8 cellular contexts compared by ENCODE assay signal in genomic region chr1:145997156-145998023, GRCh38. TPM values are rescaled to one million over a fixed set of nuclear protein-coding genes. Genes with fewer than 3 reads are reported as not detected.
A peak's percentile ranks its signal among the peaks of the same experiment; 100 is the strongest.
DNase-seq lines count a peak whose midpoint lies in the region; ATAC-seq and TF ChIP-seq lines count a peak whose summit lies in the region.

No MANE protein-coding gene starts in this region.

- TF ChIP-seq CTCF in HEK293 (tag by site-specific recombination; IDR thresholded peaks at IDR 0.05) (no peak), cardiac muscle cell (IDR thresholded peaks at IDR 0.05; ENCODE audit: low read depth, low read length) (no peak), retinal pigment epithelial cell (conservative IDR thresholded peaks at IDR 0.05; ENCODE audit: low read depth, low read length) (no peak)

- H3K9me3 ChIP-seq in HEK293 (ENCODE audit: control insufficient read depth, insufficient read depth, low read depth, low read length) (no peaks in the 10 kb centered on the region), NT2/D1 (ENCODE audit: insufficient read depth, low read length) (no peaks in the 10 kb centered on the region), cardiac muscle cell (ENCODE audit: low read depth) (no peaks in the 10 kb centered on the region)

- H3K4me1 ChIP-seq in HEK293 (ENCODE audit: control insufficient read depth, insufficient read depth, low read length) (peaks cover 12% of the 10 kb centered on the region), NT2/D1 (ENCODE audit: insufficient read depth, insufficient read length) (no peaks in the 10 kb centered on the region), cardiac muscle cell (ENCODE audit: low read depth) (peaks cover 36% of the 10 kb centered on the region)

- H3K4me3 ChIP-seq in GM08714 (ENCODE audit: low read length) (peak overlapping the region; percentile 100), HEK293 (ENCODE audit: low read depth, low read length) (peak overlapping the region; percentile 85), NT2/D1 (ENCODE audit: insufficient read length, low read depth) (peak overlapping the region; percentile 71), cardiac muscle cell (peak overlapping the region; percentile 98), retinal pigment epithelial cell (ENCODE audit: low read length) (peak overlapping the region; percentile 98)

- no peak for ATAC-seq in GM19467 (IDR thresholded peaks at IDR 0.05; ENCODE audit: unreplicated experiment)

- no peak for DNase-seq in NT2/D1 (ENCODE audit: low read depth, low spot score)
- DNase-seq in activated T-helper 9 cell treated with anti-CD3 and anti-CD28 coated beads, Interleukin-2, amount 50 U/mL, for 16 hours (ENCODE audit: low read depth) = peak; percentile 30
- no peak for DNase-seq in cardiac muscle cell (ENCODE audit: low read depth in 1 of 2, low spot score in 1 of 2)
- no peak for DNase-seq in retinal pigment epithelial cell (ENCODE audit: low read depth)
- no peak for DNase-seq in HCEC 1CT

- H3K36me3 ChIP-seq in HEK293 (ENCODE audit: control insufficient read depth in 2 of 2, insufficient read depth in 1 of 2, low read length in 2 of 2) (peaks cover 5 to 30% of the 10 kb centered on the region in 2 experiments; a peak in 2 of 3 replicates), NT2/D1 (ENCODE audit: insufficient read depth, insufficient read length, low read length) (peaks cover 27% of the 10 kb centered on the region), cardiac muscle cell (peaks cover 29% of the 10 kb centered on the region)

- peak overlapping the region; percentile 82 for H3K9ac ChIP-seq in NT2/D1 (ENCODE audit: insufficient read length, low read depth)

- POLR2A ChIA-PET in HEK293 (lab: Yijun Ruan, JAX) = interaction anchor here (0.6 to 1.9 kb wide), 2 partner anchors 33 to 152 kb away, joined by 3 to 4 read pairs; partner anchors contain the start of genes ANKRD34A, NUDT17 and POLR3GL

- CTCF ChIA-PET in HEK293 (lab: Yijun Ruan, JAX) = interaction anchor here (1.2 to 7.3 kb wide), 2 partner anchors 17 to 18 kb away, joined by 4 to 80 read pairs; no protein-coding TSS in a partner anchor

- H3K27ac ChIP-seq in HEK293 (ENCODE audit: extremely low read depth, low read depth, low read length) (peak overlapping the region; percentile 59; the same call in 1 of the 2 replicates), cardiac muscle cell (peak overlapping the region; percentile 92)

- H3K27me3 ChIP-seq in NT2/D1 (ENCODE audit: insufficient read depth, insufficient read length) (no peaks in the 10 kb centered on the region), cardiac muscle cell (no peaks in the 10 kb centered on the region)

TF ChIP-seq in HEK293, 187 proteins besides CTCF, POLR2A, EP300 and RAD21:
- no peak for TF ChIP-seq KLF10 (tag by site-specific recombination; IDR thresholded peaks at IDR 0.05)
- peak; percentile 60 for TF ChIP-seq ZNF677 (tag by site-specific recombination; IDR thresholded peaks at IDR 0.05)
- TF ChIP-seq ZNF366 (tag by site-specific recombination; conservative IDR thresholded peaks at IDR 0.05) = peak; percentile 40; the same call in 1 of the 2 replicates
- TF ChIP-seq PRDM1 (tag by site-specific recombination; IDR thresholded peaks at IDR 0.05) = peak; percentile 92

RNA-seq across cellular contexts. Expression of gene TXNIP, which starts 1.0 kb away (rescaled TPM):
- total RNA-seq in cardiac muscle cell = 190 and 260 TPM in 2 replicates
- polyA plus RNA-seq in cardiac muscle cell = 172 and 303 TPM in 2 replicates

RNA-seq across cellular contexts. Expression of gene HJV, which starts 24.1 kb away (rescaled TPM):
- 0.18 TPM in 1 of 2 replicates, not detected in the other for total RNA-seq in cardiac muscle cell
- polyA plus RNA-seq in cardiac muscle cell = not detected in 2 replicates

RNA-seq across cellular contexts. Expression of gene POLR3GL, which starts 32.9 kb away (rescaled TPM):
- 20.6 and 43.4 TPM in 2 replicates for total RNA-seq in cardiac muscle cell
- polyA plus RNA-seq in cardiac muscle cell = 65.1 and 88.2 TPM in 2 replicates

RNA-seq across cellular contexts. Expression of gene ANKRD34A, which starts 33.0 kb away (rescaled TPM):
- 4.3 and 5.7 TPM in 2 replicates for total RNA-seq in cardiac muscle cell
- 2.7 and 5.4 TPM in 2 replicates for polyA plus RNA-seq in cardiac muscle cell

RNA-seq across cellular contexts. Expression of gene LIX1L, which starts 39.6 kb away (rescaled TPM):
- total RNA-seq in cardiac muscle cell = 33.4 and 39.2 TPM in 2 replicates
- 46.4 and 59.0 TPM in 2 replicates for polyA plus RNA-seq in cardiac muscle cell
